8 cellular contexts compared by ENCODE assay signal in the genomic region with DNA sequence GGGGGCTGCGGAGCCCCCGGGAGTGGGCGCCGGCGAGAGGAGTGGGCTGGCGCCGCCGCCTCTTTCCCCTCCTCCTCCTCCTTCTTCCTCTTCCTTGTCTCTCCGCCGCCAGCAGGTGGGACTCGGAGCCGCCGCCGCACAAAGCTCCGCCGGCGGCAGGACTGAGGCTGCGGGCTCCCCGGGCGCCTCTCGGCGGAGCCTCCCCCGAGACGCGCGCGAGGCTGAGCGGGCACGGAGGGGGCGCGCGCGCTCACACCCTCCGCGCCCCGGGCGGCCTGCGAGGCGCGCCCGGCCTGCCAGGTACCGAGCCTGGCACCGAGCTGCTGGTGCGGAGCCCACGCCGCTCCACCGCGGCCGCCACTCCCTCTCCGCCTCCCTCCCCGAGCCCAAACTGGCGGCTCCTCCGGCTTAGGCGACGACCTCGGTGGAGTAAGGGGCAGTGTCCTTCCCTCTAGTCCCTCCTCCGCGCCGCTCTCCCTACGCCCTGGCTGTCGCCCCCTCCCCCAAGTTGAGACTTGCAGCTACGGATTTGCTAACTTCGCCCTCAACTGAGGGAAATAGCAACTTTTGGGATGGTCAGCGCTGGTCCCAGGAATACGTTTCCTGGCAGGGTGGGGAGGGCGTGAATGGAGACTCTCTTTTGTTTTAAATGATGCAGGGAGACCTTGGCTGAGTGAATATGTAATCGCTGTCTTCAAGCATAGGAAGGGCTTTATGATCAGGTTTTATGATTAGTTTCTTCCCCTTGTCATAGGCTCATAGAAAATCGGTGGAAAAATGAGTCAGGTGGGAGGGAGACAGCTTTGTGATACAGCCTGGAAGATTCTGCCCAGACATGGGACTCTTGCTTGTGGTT.
DNase-seq lines count a peak whose midpoint lies in the region; ATAC-seq and TF ChIP-seq lines count a peak whose summit lies in the region.

No MANE protein-coding gene starts in this region.

- no peaks in the 10 kb centered on the region for H3K9me3 Mint-ChIP-seq in stimulated activated naive CD8-positive, alpha-beta T cell treated with anti-CD3 and anti-CD28 coated beads, Interleukin-15, Interleukin-2, amounts not matched to agents 100 ng/mL and 50 ng/mL, for 24 hours

- WGBS in mesendoderm (ENCODE audit: extremely low coverage, insufficient coverage, low lambda C conversion rate), result no CpG with 5 or more reads among the region's 68 CpGs

- peak; percentile 59 for ATAC-seq in GM21576 (IDR thresholded peaks at IDR 0.05; ENCODE audit: unreplicated experiment)

- no peaks in the 10 kb centered on the region for H3K36me3 Mint-ChIP-seq in stimulated activated naive CD8-positive, alpha-beta T cell treated with anti-CD3 and anti-CD28 coated beads, Interleukin-15, Interleukin-2, amounts not matched to agents 100 ng/mL and 50 ng/mL, for 24 hours (ENCODE audit: low read depth)

- peak overlapping the region; percentile 82 for H3K4me2 ChIP-seq in mesendoderm (ENCODE audit: low read length)

- H2BK120ac ChIP-seq in mesendoderm (ENCODE audit: low read depth, low read length), result peak overlapping the region; percentile 70

- H3K27me3 ChIP-seq in mesendoderm (ENCODE audit: insufficient read depth, low read length, poor library complexity), result no peaks in the 10 kb centered on the region

- H3K4me1 ChIP-seq in mesendoderm (ENCODE audit: control insufficient read depth, low read depth, low read length), result peaks cover 5% of the 10 kb centered on the region

- H3K27me3 Mint-ChIP-seq in stimulated activated naive CD8-positive, alpha-beta T cell treated with anti-CD3 and anti-CD28 coated beads, Interleukin-15, Interleukin-2, amounts not matched to agents 100 ng/mL and 50 ng/mL, for 24 hours, result peaks cover 55% of the 10 kb centered on the region

- peak overlapping the region; percentile 82 for H3K4ac ChIP-seq in mesendoderm (ENCODE audit: low read depth, low read length)

- peak overlapping the region; percentile 91 for H3K18ac ChIP-seq in mesendoderm (ENCODE audit: low read length)

- H4K5ac ChIP-seq in mesendoderm (ENCODE audit: low read length), result no peak overlapping the region

- peak overlapping the region; percentile 84 for H3K27ac Mint-ChIP-seq in stimulated activated naive CD8-positive, alpha-beta T cell treated with anti-CD3 and anti-CD28 coated beads, Interleukin-15, Interleukin-2, amounts not matched to agents 100 ng/mL and 50 ng/mL, for 24 hours

- H3K56ac ChIP-seq in mesendoderm (ENCODE audit: low read length), result peak overlapping the region; percentile 88

- H3K4me3 ChIP-seq in LNCaP clone FGC (ENCODE audit: low read depth, low read length) (peak overlapping the region; percentile 51), mesendoderm (ENCODE audit: low read length) (peak overlapping the region; percentile 48)

- no peak overlapping the region for H2BK5ac ChIP-seq in mesendoderm (ENCODE audit: low read length)

- no peaks in the 10 kb centered on the region for H3K36me3 ChIP-seq in mesendoderm (ENCODE audit: control insufficient read depth, insufficient read depth, low read length)

- no peak overlapping the region for H4K8ac ChIP-seq in mesendoderm (ENCODE audit: low read depth, low read length)

- H3K23ac ChIP-seq in mesendoderm (ENCODE audit: low read length), result no peak overlapping the region

- TF ChIP-seq CTCF in LNCaP clone FGC (IDR thresholded peaks at IDR 0.05; ENCODE audit: control insufficient read depth, extremely low read depth, insufficient read depth) (0 out of 2 replicates have a peak, but pooled peaks have one; percentile 23), VCaP (conservative IDR thresholded peaks at IDR 0.05) (peak; percentile 52)

- H3K79me2 ChIP-seq in mesendoderm (ENCODE audit: control insufficient read depth, insufficient read depth, low read length), result peaks cover 4% of the 10 kb centered on the region

- no peaks in the 10 kb centered on the region for H3K79me1 ChIP-seq in mesendoderm (ENCODE audit: low read length)

- H3K4me3 Mint-ChIP-seq in stimulated activated naive CD8-positive, alpha-beta T cell treated with anti-CD3 and anti-CD28 coated beads, Interleukin-15, Interleukin-2, amounts not matched to agents 100 ng/mL and 50 ng/mL, for 24 hours, result peak overlapping the region; percentile 82

- H2BK15ac ChIP-seq in mesendoderm (replicated peaks; ENCODE audit: low read depth), result no peak overlapping the region

- H3K4me1 Mint-ChIP-seq in stimulated activated naive CD8-positive, alpha-beta T cell treated with anti-CD3 and anti-CD28 coated beads, Interleukin-15, Interleukin-2, amounts not matched to agents 100 ng/mL and 50 ng/mL, for 24 hours (ENCODE audit: low read depth), result peaks cover 31% of the 10 kb centered on the region

- H3K27ac ChIP-seq in VCaP (peak overlapping the region; percentile 85), mesendoderm (ENCODE audit: low read depth, low read length) (peak overlapping the region; percentile 90)

- H2AK5ac ChIP-seq in mesendoderm (ENCODE audit: low read length), result no peak overlapping the region

- DNase-seq in GM03348 (ENCODE audit: low spot score) (peak; percentile 52), LNCaP clone FGC (ENCODE audit: low read depth) (no peak), dermis blood vessel endothelial cell (peak; percentile 29), mesendoderm (peak; percentile 90), NCI-H187 (lab: John Stamatoyannopoulos, UW) (no peak)

- peak overlapping the region; percentile 68 for H3K9ac ChIP-seq in mesendoderm (ENCODE audit: low read length)

Comparison
In these comparisons a context has a peak if more than half of its experiments do, and no peak if none do; other contexts are left out.
1. DNase-seq: peak in GM03348 (single experiment), dermis blood vessel endothelial cell (single experiment) and mesendoderm (single experiment); none in LNCaP clone FGC (single experiment) and NCI-H187 (0 of 2).